ENCODE assay signal across 8 cellular contexts in genomic region chr9:123998970-123999621, GRCh38. TPM values are rescaled to one million over a fixed set of nuclear protein-coding genes. Genes with fewer than 3 reads are reported as not detected.
A peak's percentile ranks its signal among the peaks of the same experiment; 100 is the strongest.
DNase-seq lines count a peak whose midpoint lies in the region; ATAC-seq and TF ChIP-seq lines count a peak whose summit lies in the region.
"Had no signal": no experiment of that assay in that cellular context is flagged by ENCODE, and none has a peak within 500 bp of the region (broad histone marks: within the 10 kb centered on the region; RNA-seq: fewer than 3 reads in every experiment).

No MANE protein-coding gene starts in this region.

- H2AFZ ChIP-seq in KMS-11 (ENCODE audit: low read depth) = peak overlapping the region; percentile 94

- H3K4me3 ChIP-seq in KMS-11 (IDR thresholded peaks at IDR 0.05; ENCODE audit: insufficient read depth, low read depth, low read length) (no peak overlapping the region), dorsolateral prefrontal cortex (peak overlapping the region in 57 of 59 donors; percentile 5 to 65 (median 45)), rectal smooth muscle tissue (ENCODE audit: low read length) (peak overlapping the region; percentile 5)
- H3K4me3 ChIP-seq: SK-N-MC had no signal

- H3K9ac ChIP-seq in KMS-11 (peak overlapping the region; percentile 34; the same call in 1 of the 2 replicates), rectal smooth muscle tissue (ENCODE audit: low read length) (no peak overlapping the region)

- H3K36me3 ChIP-seq in KMS-11 (ENCODE audit: insufficient read depth) = no peaks in the 10 kb centered on the region
- no peaks in the 10 kb centered on the region for H3K36me3 ChIP-seq in rectal smooth muscle tissue (ENCODE audit: control insufficient read depth, insufficient read depth, low read length)

- H4K20me1 ChIP-seq in KMS-11 (ENCODE audit: insufficient read depth) = no peaks in the 10 kb centered on the region

- H3K27ac ChIP-seq in KMS-11 = no peak overlapping the region
- peak overlapping the region in 5 of 59 donors; percentile 11 to 58 (median 26) for H3K27ac ChIP-seq in dorsolateral prefrontal cortex
- H3K27ac ChIP-seq in rectal smooth muscle tissue (ENCODE audit: low read depth, low read length) = no peak overlapping the region
- H3K27ac ChIP-seq: SK-N-MC had no signal

- intact Hi-C loops in dorsolateral prefrontal cortex (cut with DNase I) = no loop called here

- H3K79me2 ChIP-seq in KMS-11 (ENCODE audit: insufficient read depth, low read depth) = no peaks in the 10 kb centered on the region

- DNase-seq in GM10266 (ENCODE audit: extremely low spot score) (peak; percentile 47), dorsolateral prefrontal cortex (no peak)

- H3K27me3 ChIP-seq in KMS-11 (ENCODE audit: insufficient read depth, low read depth) (peaks cover 16% of the 10 kb centered on the region), dorsolateral prefrontal cortex (peaks cover 0 to 60% (median 21%) of the 10 kb centered on the region in 45 donors), rectal smooth muscle tissue (ENCODE audit: control insufficient read depth, insufficient read depth, low read length) (peaks cover 58% of the 10 kb centered on the region)

- ATAC-seq in GM21360 (IDR thresholded peaks at IDR 0.05; ENCODE audit: unreplicated experiment) (no peak), GM21619 (IDR thresholded peaks at IDR 0.05; ENCODE audit: unreplicated experiment) (no peak), GM18520 (IDR thresholded peaks at IDR 0.05; ENCODE audit: unreplicated experiment) (no peak)

- TF ChIP-seq CTCF in GM10266 (IDR thresholded peaks at IDR 0.05; ENCODE audit: control insufficient read depth, insufficient read depth, low read depth, missing control alignments) (no peak), KMS-11 (conservative IDR thresholded peaks at IDR 0.05; ENCODE audit: low read depth, low read length) (no peak), dorsolateral prefrontal cortex (IDR thresholded peaks at IDR 0.05 in 54 of 56, conservative IDR thresholded peaks at IDR 0.05 in 2 of 56; ENCODE audit: low read depth in 1 of 56, partially characterized antibody in 56 of 56) (no peak)

- H3K4me1 ChIP-seq in KMS-11 (ENCODE audit: low read depth, poor library complexity, severe bottlenecking) (peaks cover 41% of the 10 kb centered on the region), rectal smooth muscle tissue (ENCODE audit: control insufficient read depth, insufficient read depth, low read length) (no peaks in the 10 kb centered on the region)

- H3K4me2 ChIP-seq in KMS-11 = peak overlapping the region; percentile 91

RNA-seq across cellular contexts. Expression of gene LHX2, which starts 12.5 kb away (rescaled TPM):
- total RNA-seq in dorsolateral prefrontal cortex = 100 to 1,000 TPM in 8 of 120 experiments, 10 to 100 TPM in 112; 23.2 to 211 (median 64.6) TPM
